Comparison of ENCODE assay signal across 21 cellular contexts in the genomic region with DNA sequence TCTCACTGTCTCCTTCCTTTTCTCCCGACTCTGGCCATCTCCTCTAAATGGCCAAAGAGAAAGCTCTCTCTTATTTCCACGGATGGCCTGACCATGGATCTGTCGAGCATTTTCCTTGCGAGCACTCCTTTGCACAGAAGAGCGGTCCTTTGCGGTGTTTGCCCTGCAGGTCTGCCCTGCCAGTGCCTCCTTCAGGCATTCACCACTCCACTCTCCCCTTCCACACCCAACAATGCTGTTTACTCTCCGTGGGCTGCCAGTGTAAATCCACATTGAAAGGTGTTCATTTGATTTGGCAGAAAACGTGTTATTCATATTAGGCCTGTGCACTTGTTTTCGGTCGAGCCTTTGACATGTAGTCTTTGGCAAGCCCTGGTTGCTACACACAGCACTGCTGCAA. TPM values are rescaled to one million over a fixed set of nuclear protein-coding genes. Genes with fewer than 3 reads are reported as not detected.
DNase-seq lines count a peak whose midpoint lies in the region; ATAC-seq, FAIRE-seq and TF ChIP-seq lines count a peak whose summit lies in the region.
"Had no signal": no experiment of that assay in that cellular context is flagged by ENCODE, and none has a peak within 500 bp of the region (broad histone marks: within the 10 kb centered on the region; RNA-seq: fewer than 3 reads in every experiment).

No MANE protein-coding gene starts in this region.

- H3K79me2 ChIP-seq in H1 (ENCODE audit: control insufficient read depth in 1 of 2, insufficient read depth in 2 of 2, low read length in 2 of 2): no peaks in the 10 kb centered on the region

- no peak overlapping the region for H3K23ac ChIP-seq in H1 (ENCODE audit: insufficient read length)
- no peak overlapping the region for H3K23ac ChIP-seq in neuronal stem cell (ENCODE audit: low read depth, low read length, poor library complexity)

- H3K23me2 ChIP-seq in H1 (ENCODE audit: low read depth, low read length): no peaks in the 10 kb centered on the region; the same call in 1 of the 2 replicates

- H2BK5ac ChIP-seq in H1 (ENCODE audit: low read depth, low read length) (no peak overlapping the region), neuronal stem cell (ENCODE audit: low read length) (no peak overlapping the region)

- H2BK15ac ChIP-seq in H1 (ENCODE audit: low read length): no peak overlapping the region
- H2BK15ac ChIP-seq in neuronal stem cell (ENCODE audit: low read length): no peak overlapping the region

- no peaks in the 10 kb centered on the region for H4K20me1 ChIP-seq in H1 (replicated peaks in 1 of 2; ENCODE audit: control insufficient read depth in 1 of 2, insufficient read depth in 2 of 2, low read length in 2 of 2)

- no peak overlapping the region for H3K18ac ChIP-seq in H1 (ENCODE audit: extremely low read depth, low read length)
- no peak overlapping the region for H3K18ac ChIP-seq in neuronal stem cell (ENCODE audit: low read length)

- no peak overlapping the region for H3K9ac ChIP-seq in H1 (replicated peaks in 1 of 4; ENCODE audit: extremely low read depth in 1 of 4, low read depth in 3 of 4, low read length in 3 of 4)
- no peak overlapping the region for H3K9ac ChIP-seq in neuronal stem cell (ENCODE audit: low read depth, low read length, poor library complexity)

- POLR2A ChIA-PET in HEK293 (lab: Yijun Ruan, JAX): no interaction called here
- POLR2A ChIA-PET in H1 (lab: Charles Lee; ENCODE audit: partially characterized antibody): no interaction called here

- H2AFZ ChIP-seq in H1 (ENCODE audit: low read length) (no peak overlapping the region; the same call in 1 of the 2 replicates), neuronal stem cell (ENCODE audit: low read length) (no peak overlapping the region)
- H2AFZ ChIP-seq: GM23338 had no signal

- H3K4ac ChIP-seq in H1 (replicated peaks; ENCODE audit: insufficient read length, low read depth, low read length): no peak overlapping the region
- H3K4ac ChIP-seq in neuronal stem cell (ENCODE audit: low read length): no peak overlapping the region

- H2BK20ac ChIP-seq in H1 (ENCODE audit: low read length): no peak overlapping the region

- no peak overlapping the region for H3K4me3 ChIP-seq in HEK293 (ENCODE audit: low read depth, low read length)
- H3K4me3 ChIP-seq in H1 (ENCODE audit: extremely low read depth in 1 of 4, insufficient read depth in 2 of 4, low read depth in 3 of 4, low read length in 4 of 4): no peak overlapping the region
- H3K4me3 ChIP-seq in neuronal stem cell (ENCODE audit: low read length in 2 of 2): no peak overlapping the region
- H3K4me3 ChIP-seq: GM23338, HAP-1 had no signal

- H3K36me3 ChIP-seq in HEK293 (ENCODE audit: control insufficient read depth in 2 of 2, insufficient read depth in 1 of 2, low read length in 2 of 2) (no peaks in the 10 kb centered on the region), H1 (ENCODE audit: control insufficient read depth in 2 of 4, insufficient read depth in 4 of 4, low read length in 3 of 4) (no peaks in the 10 kb centered on the region), neuronal stem cell (replicated peaks in 1 of 2; ENCODE audit: control insufficient read depth in 2 of 2, insufficient read depth in 2 of 2, low read length in 2 of 2) (no peaks in the 10 kb centered on the region)
- H3K36me3 ChIP-seq: HAP-1 had no signal

- H3K56ac ChIP-seq in H1 (replicated peaks; ENCODE audit: insufficient read length, low read depth, low read length): no peak overlapping the region

- H3K27ac ChIP-seq in HEK293 (ENCODE audit: extremely low read depth, low read depth, low read length) (0 out of 2 replicates have a peak overlapping the region, but pooled peaks have one; percentile 8), H1 (ENCODE audit: low read depth, low read length) (no peak overlapping the region), neuronal stem cell (replicated peaks; ENCODE audit: low read length) (no peak overlapping the region)

- H2AK5ac ChIP-seq in H1 (ENCODE audit: low read depth, low read length) (no peak overlapping the region), neuronal stem cell (ENCODE audit: low read depth, low read length) (no peak overlapping the region)

- H4K5ac ChIP-seq in H1 (ENCODE audit: insufficient read length, low read depth, low read length): no peak overlapping the region

- TF ChIP-seq CTCF in HEK293 (tag by site-specific recombination; IDR thresholded peaks at IDR 0.05) (no peak), H1 (IDR thresholded peaks at IDR 0.05; ENCODE audit: control extremely low read depth in 1 of 3, insufficient read depth in 1 of 3, low read depth in 1 of 3, low read length in 3 of 3) (no peak)

- H4K91ac ChIP-seq in H1 (replicated peaks; ENCODE audit: insufficient read length, low read length): no peak overlapping the region
- no peak overlapping the region for H4K91ac ChIP-seq in neuronal stem cell (ENCODE audit: low read depth, low read length, poor library complexity)

- H3K4me2 ChIP-seq in H1 (ENCODE audit: insufficient read depth in 1 of 2, low read depth in 2 of 2, low read length in 2 of 2) (no peak overlapping the region), neuronal stem cell (ENCODE audit: insufficient read depth, low read length, poor library complexity, severe bottlenecking) (no peak overlapping the region)
- H3K4me2 ChIP-seq: GM23338 had no signal

- no peak for ATAC-seq in GM18498 (IDR thresholded peaks at IDR 0.05; ENCODE audit: unreplicated experiment)
- ATAC-seq in Right ventricle myocardium superior (ENCODE audit: poor library complexity): no peak
- ATAC-seq in GM19463 (IDR thresholded peaks at IDR 0.05; ENCODE audit: unreplicated experiment): no peak
- ATAC-seq in HG03469 (IDR thresholded peaks at IDR 0.05; ENCODE audit: unreplicated experiment): no peak
- ATAC-seq: GM23338 had no signal

- CTCF ChIA-PET in HEK293 (lab: Yijun Ruan, JAX): no interaction called here
- CTCF ChIA-PET in H1 (lab: Charles Lee; ENCODE audit: partially characterized antibody): no interaction called here

- no peaks in the 10 kb centered on the region for H3K9me3 ChIP-seq in HEK293 (ENCODE audit: control insufficient read depth, insufficient read depth, low read depth, low read length)
- no peaks in the 10 kb centered on the region for H3K9me3 ChIP-seq in H1 (ENCODE audit: insufficient read depth in 2 of 2, low read depth in 1 of 2, low read length in 1 of 2)
- peaks cover 0 to 1% of the 10 kb centered on the region in 2 donors for H3K9me3 ChIP-seq in neuronal stem cell (replicated peaks in 1 of 2; ENCODE audit: control insufficient read depth in 2 of 2, insufficient read depth in 1 of 2, low read depth in 1 of 2, low read length in 2 of 2)
- H3K9me3 ChIP-seq: HAP-1 had no signal

- H2BK12ac ChIP-seq in H1 (ENCODE audit: low read depth, low read length): no peak overlapping the region
- H2BK12ac ChIP-seq in neuronal stem cell (ENCODE audit: low read length): no peak overlapping the region

- H2BK120ac ChIP-seq in H1 (replicated peaks; ENCODE audit: low read depth, low read length) (no peak overlapping the region), neuronal stem cell (ENCODE audit: low read depth, low read length) (no peak overlapping the region)

- TF ChIP-seq RAD21 in H1 (IDR thresholded peaks at IDR 0.05 in 1 of 2, conservative IDR thresholded peaks at IDR 0.05 in 1 of 2; ENCODE audit: low read depth in 2 of 2, low read length in 2 of 2): no peak

- H3K4me1 ChIP-seq in HEK293 (ENCODE audit: control insufficient read depth, insufficient read depth, low read length): peaks cover 8% of the 10 kb centered on the region
- peaks cover 0 to 9% (median 3%) of the 10 kb centered on the region in 4 experiments; a peak in 4 of 7 replicates for H3K4me1 ChIP-seq in H1 (replicated peaks in 1 of 4; ENCODE audit: control insufficient read depth in 3 of 4, insufficient read depth in 4 of 4, low read length in 3 of 4)
- no peaks in the 10 kb centered on the region for H3K4me1 ChIP-seq in neuronal stem cell (ENCODE audit: control insufficient read depth in 2 of 2, insufficient read depth in 1 of 2, low read depth in 1 of 2, low read length in 2 of 2)
- H3K4me1 ChIP-seq: HAP-1 had no signal

- FAIRE-seq in H1 (lab: Jason Lieb, UNC): no peak
- FAIRE-seq: GM12891, H54 had no signal

- H4K8ac ChIP-seq in H1 (ENCODE audit: extremely low read depth, insufficient read depth, low read length) (peak overlapping the region; percentile 1; the same call in 1 of the 2 replicates), neuronal stem cell (ENCODE audit: low read depth, low read length) (no peak overlapping the region)

- peak; percentile 21 for DNase-seq in NCI-H2029 treated with DMSO at 0.1 percent for 48 hours (lab: John Stamatoyannopoulos, UW)
- DNase-seq in H1 (ENCODE audit: low read depth in 1 of 2, low spot score in 2 of 2): no peak
- DNase-seq in neuronal stem cell (ENCODE audit: low spot score): no peak
- no peak for DNase-seq in Right ventricle myocardium superior
- DNase-seq: C1 segment of cervical spinal cord; Calu3; CD4-positive, alpha-beta memory T cell; COR-L47; DMS53; DMS79 treated with DMSO at 0.1 percent for 48 hours; GF-D8 had no signal

- H3K79me1 ChIP-seq in H1 (ENCODE audit: low read depth, low read length): no peaks in the 10 kb centered on the region
- H3K79me1 ChIP-seq in neuronal stem cell (ENCODE audit: low read depth, low read length): no peaks in the 10 kb centered on the region

- H3K27me3 ChIP-seq in H1 (replicated peaks in 1 of 4; ENCODE audit: control insufficient read depth in 3 of 4, extremely low read depth in 1 of 4, insufficient read depth in 3 of 4, low read length in 3 of 4): no peaks in the 10 kb centered on the region
- H3K27me3 ChIP-seq in neuronal stem cell (ENCODE audit: control insufficient read depth in 3 of 3, insufficient read depth in 3 of 3, low read depth in 1 of 3, low read length in 3 of 3): no peaks in the 10 kb centered on the region

- intact Hi-C loops in Right ventricle myocardium superior (cut with DNase I): no loop called here

- 95% methylated on average over 10 of the region's 10 CpGs; no CpG with 5 or more reads in 1 of the 2 experiments for WGBS in H1 (ENCODE audit: extremely low coverage in 1 of 2, insufficient coverage in 1 of 2, insufficient read length in 1 of 2, insufficient replicate concordance in 2 of 2, low coverage in 1 of 2, low lambda C conversion rate in 2 of 2, missing lambda C conversion rate in 1 of 2), 2 experiments
- WGBS in neuronal stem cell (ENCODE audit: extremely low coverage in 2 of 2, insufficient read length in 2 of 2, insufficient replicate concordance in 1 of 2), 2 donors: no CpG with 5 or more reads among the region's 10 CpGs

- no peak overlapping the region for H3K14ac ChIP-seq in H1 (ENCODE audit: insufficient read length)
- peak overlapping the region; percentile 49 for H3K14ac ChIP-seq in neuronal stem cell (ENCODE audit: low read length)

- TF ChIP-seq EP300 in H1 (IDR thresholded peaks at IDR 0.05; ENCODE audit: borderline replicate concordance in 1 of 2, low read depth in 2 of 2, low read length in 2 of 2): no peak

- no peak for TF ChIP-seq POLR2A in H1 (IDR thresholded peaks at IDR 0.05; ENCODE audit: control extremely low read depth in 1 of 2, low read depth in 2 of 2, low read length in 2 of 2)

RNA-seq across cellular contexts. Expression of gene CACNA2D3, which starts 49.6 kb away (rescaled TPM):
- total RNA-seq in H1 (2021; fragmentation: NEBNext Ultra II Directional; extraction: Animal tissue kit (Norgen Biotek cat#: 25700)): 1.8 and 2.2 TPM in 2 replicates
- 0.78 and 1.5 TPM in 2 replicates for polyA plus RNA-seq in H1 (2011; rRNA removed)
- 1.4 TPM for polyA plus RNA-seq in H1 (2011; cell fraction: cytosol; rRNA removed)
- polyA plus RNA-seq in H1 (2011; cell fraction: nucleus; rRNA removed): 5.2 TPM
- 0.99 to 2.0 TPM (median 1.7 TPM) in 4 replicates for polyA plus RNA-seq in H1 (2012, experiment 1 of 2)
- polyA plus RNA-seq in H1 (2012, experiment 2 of 2): 0.20 TPM
- polyA plus RNA-seq in H1 (2013, experiment 1 of 2): 1.3 TPM
- polyA plus RNA-seq in H1 (2013, experiment 2 of 2): 1.0 TPM
- polyA minus RNA-seq in H1 (2011; rRNA and poly(A)+ RNA removed): 3.7 and 4.1 TPM in 2 replicates
- 0.81 TPM for polyA minus RNA-seq in H1 (2011; cell fraction: cytosol; rRNA and poly(A)+ RNA removed)
- polyA minus RNA-seq in H1 (2011; cell fraction: nucleus; rRNA and poly(A)+ RNA removed): 13.5 TPM
- polyA plus RNA-seq in neuronal stem cell (2013, experiment 1 of 2): 0.03 TPM
- polyA plus RNA-seq in neuronal stem cell (2013, experiment 2 of 2): 0.03 TPM
- total RNA-seq in Right ventricle myocardium superior: 35.5 TPM
- total RNA-seq: A673; Calu3; CD4-positive, alpha-beta memory T cell; G401 had no signal
- polyA plus RNA-seq: CD4-positive, alpha-beta memory T cell had no signal

Comparison
In these comparisons a context has a peak if more than half of its experiments do, and no peak if none do; other contexts are left out.
1. RNA of gene CACNA2D3, which starts 49.6 kb away (total RNA-seq): 35.5 TPM in Right ventricle myocardium superior (single experiment); 1.8 to 2.2 TPM in H1; every median in the first group is over 10 times any median in the second.